ENCODE assay signal across 28 cellular contexts in genomic region chr2:45214550-45214949, GRCh38.
"Had no signal": no experiment of that assay in that cellular context is flagged by ENCODE, and none has a peak within 500 bp of the region (broad histone marks: within the 10 kb centered on the region; RNA-seq: fewer than 3 reads in every experiment).

No MANE protein-coding gene starts in this region.

- H3K27me3 ChIP-seq: colonic mucosa, gastrocnemius medialis, heart left ventricle had no signal

- H3K9me3 Mint-ChIP-seq: dendritic cell treated with granulocyte-macrophage colony-stimulating factor and Interleukin-4, amounts not matched to agents 40 ng/mL and 50 ng/mL, for 4 days; endodermal cell had no signal

- H3K4me1 ChIP-seq: colonic mucosa, foreskin keratinocyte, gastroesophageal sphincter, heart left ventricle, heart right ventricle had no signal

- ATAC-seq: effector memory CD8-positive, alpha-beta T cell; esophagus mucosa; foreskin keratinocyte; gastrocnemius medialis; gastroesophageal sphincter; heart left ventricle; heart right ventricle had no signal

- H3K4me3 Mint-ChIP-seq: dendritic cell treated with granulocyte-macrophage colony-stimulating factor and Interleukin-4, amounts not matched to agents 40 ng/mL and 50 ng/mL, for 4 days; effector memory CD8-positive, alpha-beta T cell; endodermal cell had no signal

- DNase-seq: colonic mucosa; cortex of kidney; dermis blood vessel endothelial cell; dorsolateral prefrontal cortex; effector CD4-positive, alpha-beta T cell; effector CD8-positive, alpha-beta T cell; effector memory CD4-positive, alpha-beta T cell; effector memory CD8-positive, alpha-beta T cell; endodermal cell; erythroblast; esophagus squamous epithelium; foreskin fibroblast; foreskin keratinocyte; foreskin melanocyte; gastrocnemius medialis; glutamatergic neuron; head of caudate nucleus; heart left ventricle; heart right ventricle had no signal

- H3K27ac ChIP-seq: colonic mucosa, coronary artery, dorsolateral prefrontal cortex, epithelial cell of prostate, esophagus squamous epithelium, foreskin keratinocyte, gastrocnemius medialis, gastroesophageal sphincter, heart left ventricle, heart right ventricle had no signal

- H3K9me3 ChIP-seq: colonic mucosa, esophagus squamous epithelium, gastrocnemius medialis had no signal

- H3K4me3 ChIP-seq: colonic mucosa, coronary artery, dorsolateral prefrontal cortex, esophagus squamous epithelium, gastrocnemius medialis, gastroesophageal sphincter, heart left ventricle, heart right ventricle had no signal

- H3K36me3 ChIP-seq: colonic mucosa, esophagus squamous epithelium, gastrocnemius medialis, gastroesophageal sphincter, heart left ventricle, heart right ventricle had no signal

- H3K27ac Mint-ChIP-seq: dendritic cell treated with granulocyte-macrophage colony-stimulating factor and Interleukin-4, amounts not matched to agents 40 ng/mL and 50 ng/mL, for 4 days; effector memory CD8-positive, alpha-beta T cell; endodermal cell had no signal

- FAIRE-seq: colon, endometrium, endothelial cell of umbilical vein, frontal cortex had no signal
